In the genomic region with DNA sequence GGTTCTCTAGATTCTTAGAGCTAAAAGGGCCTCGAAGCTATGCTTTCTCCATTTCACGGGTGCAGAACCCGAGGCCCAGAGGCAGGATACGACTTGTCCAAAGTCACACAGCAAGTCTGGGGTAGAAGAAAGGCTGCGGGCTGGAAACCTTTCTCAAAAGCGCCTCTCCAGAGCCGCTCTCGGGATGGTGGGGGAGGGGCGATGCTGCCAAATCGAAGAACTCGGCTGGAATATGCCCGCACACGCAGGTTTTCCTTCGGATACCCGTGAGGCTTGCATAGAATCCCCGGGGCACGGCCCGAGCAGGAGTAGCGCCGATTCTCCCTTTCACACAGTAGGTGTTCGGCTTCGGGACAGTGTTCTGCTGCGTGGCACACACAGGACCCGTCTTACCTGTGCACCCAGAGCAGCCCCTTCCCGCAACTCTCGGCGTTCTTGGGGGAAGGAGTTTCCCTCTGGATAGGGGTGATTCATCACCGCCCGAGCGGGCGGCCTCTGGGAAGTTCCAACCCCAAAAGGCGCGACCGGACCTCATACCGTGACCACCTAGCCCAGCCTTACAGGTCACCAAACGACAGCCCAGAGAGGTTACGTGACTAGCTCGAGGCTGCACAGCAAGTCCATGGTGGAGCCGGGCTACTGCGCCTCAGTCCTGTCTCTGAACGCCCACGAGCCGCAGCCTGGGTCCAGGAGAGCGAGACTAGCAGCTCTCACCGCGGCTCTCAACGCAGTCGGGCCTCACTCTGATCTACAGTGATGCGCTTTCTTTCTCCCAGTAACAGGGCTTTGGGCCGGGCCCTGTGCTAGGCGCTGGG, we compare ENCODE assay signal across 14 cellular contexts. TPM values are rescaled to one million over a fixed set of nuclear protein-coding genes. Genes with fewer than 3 reads are reported as not detected.
DNase-seq lines count a peak whose midpoint lies in the region; ATAC-seq, FAIRE-seq and TF ChIP-seq lines count a peak whose summit lies in the region.
"Had no signal": no experiment of that assay in that cellular context is flagged by ENCODE, and none has a peak within 500 bp of the region (broad histone marks: within the 10 kb centered on the region; RNA-seq: fewer than 3 reads in every experiment).

No MANE protein-coding gene starts in this region.

- H3K4me1 ChIP-seq in H9 (ENCODE audit: insufficient read depth, low read length) (no peaks in the 10 kb centered on the region), astrocyte (ENCODE audit: insufficient read depth, low read length) (peaks cover 13% of the 10 kb centered on the region), neuronal stem cell (ENCODE audit: control insufficient read depth in 2 of 2, insufficient read depth in 1 of 2, low read depth in 1 of 2, low read length in 2 of 2) (peaks cover 13% of the 10 kb centered on the region in 2 donors)

- H3K4me3 Mint-ChIP-seq in H9 (peak overlapping the region; percentile 68 to 87), astrocyte (ENCODE audit: unreplicated experiment) (no peak overlapping the region)

- no peak overlapping the region for H3K27ac Mint-ChIP-seq in H9
- H3K27ac Mint-ChIP-seq in astrocyte (ENCODE audit: unreplicated experiment), result no peak overlapping the region

- H3K27me3 Mint-ChIP-seq in H9 (ENCODE audit: low read depth) (peaks cover 98% of the 10 kb centered on the region), astrocyte (ENCODE audit: low read depth, unreplicated experiment) (peaks cover 84% of the 10 kb centered on the region)

- no peak overlapping the region for H3T11ph ChIP-seq in H9 (ENCODE audit: low read length)

- no peak overlapping the region for H3K14ac ChIP-seq in H9 (ENCODE audit: insufficient read depth, low read length)
- H3K14ac ChIP-seq in neuronal stem cell (ENCODE audit: low read length), result no peak overlapping the region

- H3K27me3 ChIP-seq in H9 (ENCODE audit: insufficient read depth, low read length) (peaks cover 87% of the 10 kb centered on the region), astrocyte (ENCODE audit: insufficient read depth, low read length) (peaks cover 97% of the 10 kb centered on the region), neuronal stem cell (ENCODE audit: control insufficient read depth in 3 of 3, insufficient read depth in 3 of 3, low read depth in 1 of 3, low read length in 3 of 3) (peaks cover 0 to 96% (median 71%) of the 10 kb centered on the region in 3 experiments)

- FAIRE-seq in astrocyte (lab: Jason Lieb, UNC), result no peak
- FAIRE-seq: pancreas had no signal

- no peak overlapping the region for H2BK20ac ChIP-seq in H9 (ENCODE audit: low read depth, low read length, poor library complexity, severe bottlenecking)

- H4K20me1 ChIP-seq in H9 (ENCODE audit: control insufficient read depth, insufficient read depth, insufficient read length), result peaks cover 3% of the 10 kb centered on the region
- peaks cover 9% of the 10 kb centered on the region for H4K20me1 ChIP-seq in astrocyte (ENCODE audit: insufficient read depth, low read length)

- H3K4me2 ChIP-seq in H9 (ENCODE audit: insufficient read depth, insufficient read length, low read length) (peak overlapping the region; percentile 73), astrocyte (ENCODE audit: low read length) (peak overlapping the region; percentile 46), neuronal stem cell (ENCODE audit: insufficient read depth, low read length, poor library complexity, severe bottlenecking) (no peak overlapping the region)

- WGBS in H9 (ENCODE audit: extremely low coverage, insufficient read length, low lambda C conversion rate), result no CpG with 5 or more reads among the region's 51 CpGs
- no CpG with 5 or more reads among the region's 51 CpGs for WGBS in neuronal stem cell (ENCODE audit: extremely low coverage in 2 of 2, insufficient read length in 2 of 2, insufficient replicate concordance in 1 of 2), 2 donors

- intact Hi-C loops in left ventricle myocardium superior (cut with micrococcal nuclease), result no loop called here

- H3K23me2 ChIP-seq in H9 (ENCODE audit: insufficient read length, low read depth, low read length, poor library complexity, severe bottlenecking), result peaks cover 36% of the 10 kb centered on the region

- H3K79me1 ChIP-seq in H9 (ENCODE audit: insufficient read depth, low read depth, low read length, poor library complexity, severe bottlenecking), result no peaks in the 10 kb centered on the region
- H3K79me1 ChIP-seq in neuronal stem cell (ENCODE audit: low read depth, low read length), result peaks cover 2% of the 10 kb centered on the region

- H2AK5ac ChIP-seq in H9 (ENCODE audit: insufficient read length, low read length) (no peak overlapping the region), neuronal stem cell (ENCODE audit: low read depth, low read length) (no peak overlapping the region)

- no peak overlapping the region for H4K91ac ChIP-seq in H9 (ENCODE audit: insufficient read length, low read depth, low read length)
- no peak overlapping the region for H4K91ac ChIP-seq in neuronal stem cell (ENCODE audit: low read depth, low read length, poor library complexity)

- H2BK120ac ChIP-seq in H9 (ENCODE audit: low read depth, low read length, poor library complexity, severe bottlenecking) (no peak overlapping the region), neuronal stem cell (ENCODE audit: low read depth, low read length) (no peak overlapping the region)

- H3K9me3 ChIP-seq in H9 (ENCODE audit: control insufficient read depth, low read depth, low read length) (no peaks in the 10 kb centered on the region), astrocyte (ENCODE audit: insufficient read depth, low read depth, low read length) (peaks cover 12% of the 10 kb centered on the region), neuronal stem cell (replicated peaks in 1 of 2; ENCODE audit: control insufficient read depth in 2 of 2, insufficient read depth in 1 of 2, low read depth in 1 of 2, low read length in 2 of 2) (peaks cover 5 to 6% of the 10 kb centered on the region in 2 donors)
- H3K9me3 ChIP-seq: pancreas had no signal

- ATAC-seq in left ventricle myocardium superior, result no peak
- ATAC-seq: pancreas had no signal

- H3K4ac ChIP-seq in H9 (ENCODE audit: low read depth, low read length) (no peak overlapping the region), neuronal stem cell (ENCODE audit: low read length) (no peak overlapping the region)

- H3K4me3 ChIP-seq in astrocyte (ENCODE audit: insufficient read depth, low read depth, low read length) (no peak overlapping the region), neuronal stem cell (ENCODE audit: low read length in 2 of 2) (no peak overlapping the region)
- H3K4me3 ChIP-seq: pancreas had no signal

- H3K36me3 Mint-ChIP-seq in H9 (ENCODE audit: insufficient read depth in 1 of 3, low read depth in 3 of 3), result peaks cover 0 to 1% (median 0%) of the 10 kb centered on the region in 3 experiments; a peak in 2 of 7 replicates
- H3K36me3 Mint-ChIP-seq in astrocyte (ENCODE audit: low read depth, unreplicated experiment), result peaks cover 2% of the 10 kb centered on the region

- H3K4me1 Mint-ChIP-seq in H9 (peaks cover 35 to 50% of the 10 kb centered on the region in 2 experiments), astrocyte (ENCODE audit: low read depth, unreplicated experiment) (peaks cover 5% of the 10 kb centered on the region)

- H3K9me3 Mint-ChIP-seq in H9 (peaks cover 3 to 5% of the 10 kb centered on the region in 2 experiments; a peak in 4 of 5 replicates), astrocyte (ENCODE audit: unreplicated experiment) (peaks cover 6% of the 10 kb centered on the region)

- H3K9ac ChIP-seq in H9 (ENCODE audit: extremely low read depth, insufficient read length, low read length), result no peak overlapping the region
- H3K9ac ChIP-seq in astrocyte (ENCODE audit: low read length), result no peak overlapping the region
- no peak overlapping the region for H3K9ac ChIP-seq in neuronal stem cell (ENCODE audit: low read depth, low read length, poor library complexity)

- H3K56ac ChIP-seq in H9 (ENCODE audit: insufficient read length, low read depth, low read length), result no peak overlapping the region

- DNase-seq in GM10266 (ENCODE audit: extremely low spot score) (peak; percentile 48), H9 (peak; percentile 46), astrocyte (ENCODE audit: low read depth) (no peak), neuronal stem cell (ENCODE audit: low spot score) (no peak), left ventricle myocardium superior (no peak), RPMI8226 (no peak), cerebellar nuclear complex (lab: John Stamatoyannopoulos, UW) (no peak), dermis blood vessel endothelial cell (no peak)
- DNase-seq: activated gamma-delta T cell; effector CD8-positive, alpha-beta T cell; EL; NCI-H69; T1000 had no signal

- H2AFZ ChIP-seq in H9 (ENCODE audit: low read length) (no peak overlapping the region), astrocyte (ENCODE audit: low read depth, low read length) (no peak overlapping the region), neuronal stem cell (ENCODE audit: low read length) (no peak overlapping the region)

- H3K27ac ChIP-seq in H9 (ENCODE audit: insufficient read length, low read depth, low read length) (no peak overlapping the region), astrocyte (ENCODE audit: low read depth, low read length) (no peak overlapping the region), neuronal stem cell (replicated peaks; ENCODE audit: low read length) (no peak overlapping the region)
- H3K27ac ChIP-seq: pancreas had no signal

- H3K36me3 ChIP-seq in astrocyte (ENCODE audit: insufficient read depth, low read length) (no peaks in the 10 kb centered on the region), neuronal stem cell (replicated peaks in 1 of 2; ENCODE audit: control insufficient read depth in 2 of 2, insufficient read depth in 2 of 2, low read length in 2 of 2) (no peaks in the 10 kb centered on the region)
- H3K36me3 ChIP-seq: pancreas had no signal

- no peaks in the 10 kb centered on the region for H3K79me2 ChIP-seq in H9 (ENCODE audit: insufficient read depth, low read length)
- H3K79me2 ChIP-seq in astrocyte (ENCODE audit: insufficient read depth, low read length), result no peaks in the 10 kb centered on the region

- no peak overlapping the region for H2BK12ac ChIP-seq in H9 (ENCODE audit: insufficient read length, low read depth, low read length)
- no peak overlapping the region for H2BK12ac ChIP-seq in neuronal stem cell (ENCODE audit: low read length)

- H3K18ac ChIP-seq in H9 (ENCODE audit: insufficient read length, low read depth, low read length) (no peak overlapping the region), neuronal stem cell (ENCODE audit: low read length) (peak overlapping the region; percentile 9)

- H4K8ac ChIP-seq in H9 (replicated peaks; ENCODE audit: insufficient read length, low read depth, low read length) (no peak overlapping the region), neuronal stem cell (ENCODE audit: low read depth, low read length) (no peak overlapping the region)

- TF ChIP-seq CTCF in GM10266 (IDR thresholded peaks at IDR 0.05; ENCODE audit: control insufficient read depth, insufficient read depth, low read depth, missing control alignments) (no peak), H9 (conservative IDR thresholded peaks at IDR 0.05) (no peak), astrocyte (IDR thresholded peaks at IDR 0.05; ENCODE audit: insufficient read depth, low read depth, low read length) (no peak)

- H2BK5ac ChIP-seq in H9 (ENCODE audit: insufficient read length, low read length), result no peak overlapping the region
- H2BK5ac ChIP-seq in neuronal stem cell (ENCODE audit: low read length), result no peak overlapping the region

- H2BK15ac ChIP-seq in H9 (ENCODE audit: low read depth, low read length) (no peak overlapping the region), neuronal stem cell (ENCODE audit: low read length) (no peak overlapping the region)

- H4K5ac ChIP-seq in H9 (ENCODE audit: insufficient read length, low read depth, low read length), result no peak overlapping the region

- no peak overlapping the region for H3K23ac ChIP-seq in H9 (ENCODE audit: insufficient read length, low read depth, low read length)
- H3K23ac ChIP-seq in neuronal stem cell (ENCODE audit: low read depth, low read length, poor library complexity), result no peak overlapping the region

RNA-seq across cellular contexts. Expression of a gene that starts 4.1 kb away (rescaled TPM):
- total RNA-seq in H9 (2021) (0.39 and 0.75 TPM in 2 replicates), astrocyte (not detected in 2 replicates), left ventricle myocardium superior (not detected), dermis blood vessel endothelial cell (not detected in 2 replicates)
- polyA plus RNA-seq in neuronal stem cell (2013, experiment 1 of 2), result not detected
- polyA plus RNA-seq in neuronal stem cell (2013, experiment 2 of 2), result under 0.01 TPM

Comparison
In these comparisons a context has a peak if more than half of its experiments do, and no peak if none do; other contexts are left out.
1. DNase-seq: peak in GM10266 (single experiment) and H9 (single experiment); none in astrocyte (single experiment), neuronal stem cell (single experiment), left ventricle myocardium superior (single experiment), RPMI8226 (single experiment), cerebellar nuclear complex (0 of 2) and dermis blood vessel endothelial cell (single experiment).